21 cellular contexts compared by ENCODE assay signal in the genomic region with DNA sequence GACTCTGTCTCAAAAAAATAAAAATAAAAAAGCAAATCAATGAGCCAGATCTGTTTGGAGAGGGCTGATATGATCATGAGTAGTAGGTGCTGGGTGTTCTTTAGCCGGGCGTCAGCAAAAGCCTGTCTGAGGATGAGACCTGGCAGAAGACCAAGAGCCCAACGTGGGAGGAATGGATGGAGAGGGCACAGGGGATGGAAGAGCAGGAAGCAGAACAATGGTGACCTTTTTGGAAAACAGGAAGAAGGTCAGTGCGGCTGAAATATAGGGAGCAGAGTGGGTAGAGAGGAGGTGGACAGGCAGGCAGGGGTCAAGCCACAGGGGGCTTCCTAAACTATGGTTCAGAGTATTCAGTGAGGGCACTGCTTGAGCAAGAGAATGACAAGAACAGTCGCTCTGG. TPM values are rescaled to one million over a fixed set of nuclear protein-coding genes. Genes with fewer than 3 reads are reported as not detected.
DNase-seq lines count a peak whose midpoint lies in the region; ATAC-seq, FAIRE-seq and TF ChIP-seq lines count a peak whose summit lies in the region.
"Had no signal": no experiment of that assay in that cellular context is flagged by ENCODE, and none has a peak within 500 bp of the region (broad histone marks: within the 10 kb centered on the region; RNA-seq: fewer than 3 reads in every experiment).

No MANE protein-coding gene starts in this region.

- H3K27me3 Mint-ChIP-seq in T-helper 2 cell treated with Interferon-gamma antibody and Interleukin-4, amounts not matched to agents 5 μg/mL and 100 μg/mL, for 36 hours (ENCODE audit: low read depth): peaks cover 32% of the 10 kb centered on the region

- RAD21 ChIA-PET in GM12878 (lab: Charles Lee; ENCODE audit: unreplicated experiment): no interaction called here

- POLR2A ChIA-PET in GM12878 (lab: Charles Lee): no interaction called here

- H3K4me3 Mint-ChIP-seq in T-helper 2 cell treated with Interferon-gamma antibody and Interleukin-4, amounts not matched to agents 5 μg/mL and 100 μg/mL, for 36 hours: peak overlapping the region; percentile 56

- in situ Hi-C loops in GM12878 (cut with MboI): no loop called here

- H3K27me3 ChIP-seq in GM12878 (replicated peaks in 1 of 2; ENCODE audit: control insufficient read depth in 2 of 2, insufficient read depth in 2 of 2, low read length in 1 of 2) (peaks cover 0 to under 1% of the 10 kb centered on the region in 2 experiments; a peak in 1 of 4 replicates), parathyroid adenoma (ENCODE audit: control insufficient read depth, insufficient read depth, low read length) (no peaks in the 10 kb centered on the region)
- H3K27me3 ChIP-seq: pancreas had no signal

- H3K79me2 ChIP-seq in GM12878 (ENCODE audit: control insufficient read depth, insufficient read depth, low read length) (no peaks in the 10 kb centered on the region), parathyroid adenoma (no peaks in the 10 kb centered on the region)

- peak overlapping the region; percentile 31 for H2AFZ ChIP-seq in GM12878 (ENCODE audit: control insufficient read depth, low read depth, low read length)
- H2AFZ ChIP-seq in parathyroid adenoma: peak overlapping the region; percentile 42

- CTCF ChIA-PET in GM12878 (lab: Yijun Ruan, JAX): no interaction called here

- intact Hi-C loops in GM12878 (cut with micrococcal nuclease; ENCODE audit: unreplicated experiment): no loop called here

- DNase-seq in T-helper 2 cell treated with Interferon-gamma antibody and Interleukin-4, amounts not matched to agents 5 μg/mL and 100 μg/mL, for 36 hours (ENCODE audit: low spot score): no peak
- DNase-seq in T-helper 2 cell (no peak), COLO829 (ENCODE audit: low spot score) (peak; percentile 22), GM12878 (ENCODE audit: low read depth, low spot score) (no peak), left lobe of liver (ENCODE audit: low spot score) (no peak)
- DNase-seq: 8988T; effector CD8-positive, alpha-beta T cell; KG1; mucosa of descending colon; NCI-H1048; NCI-H2107; NCI-H69; pancreas; SK-N-SH; stimulated activated CD4-positive, alpha-beta T cell treated with anti-CD3 and anti-CD28 coated beads, Interleukin-4, amount 100 ng/mL, for 4 hours; trophoblast cell had no signal

- H3K9me3 ChIP-seq in GM12878 (replicated peaks; ENCODE audit: control insufficient read depth, insufficient read depth, low read length) (no peaks in the 10 kb centered on the region; the same call in 2 of the 3 replicates), parathyroid adenoma (ENCODE audit: control insufficient read depth, low read length) (no peaks in the 10 kb centered on the region)
- H3K9me3 ChIP-seq: mucosa of descending colon, pancreas, SK-N-SH had no signal

- no peaks in the 10 kb centered on the region for H3K9me3 Mint-ChIP-seq in T-helper 2 cell treated with Interferon-gamma antibody and Interleukin-4, amounts not matched to agents 5 μg/mL and 100 μg/mL, for 36 hours

- BruUV-seq in GM12878 (replicated peaks; lab: Mats Ljungman, UMichigan): no TSS peak

- TF ChIP-seq EP300 in GM12878 (IDR thresholded peaks at IDR 0.05; ENCODE audit: borderline replicate concordance in 1 of 2, control insufficient read depth in 1 of 2, low read depth in 2 of 2, low read length in 2 of 2): no peak

- 67% methylated on average over 4 of the region's 5 CpGs for WGBS in GM12878 (ENCODE audit: insufficient coverage, insufficient replicate concordance, low lambda C conversion rate, missing lambda C conversion rate)

- TF ChIP-seq POLR2A in GM12878 (IDR thresholded peaks at IDR 0.05; ENCODE audit: low read depth, low read length): no peak

- H3K4me2 ChIP-seq in GM12878 (ENCODE audit: control insufficient read depth, insufficient read depth) (peak overlapping the region; percentile 61), parathyroid adenoma (ENCODE audit: low read length) (peak overlapping the region; percentile 30)
- H3K4me2 ChIP-seq: SK-N-SH had no signal

- no peak for TF ChIP-seq RAD21 in GM12878 (IDR thresholded peaks at IDR 0.05; ENCODE audit: insufficient read depth, low read depth, low read length)

- H3K36me3 Mint-ChIP-seq in T-helper 2 cell treated with Interferon-gamma antibody and Interleukin-4, amounts not matched to agents 5 μg/mL and 100 μg/mL, for 36 hours (ENCODE audit: low read depth): no peaks in the 10 kb centered on the region

- peaks cover 24% of the 10 kb centered on the region for H3K4me1 Mint-ChIP-seq in T-helper 2 cell treated with Interferon-gamma antibody and Interleukin-4, amounts not matched to agents 5 μg/mL and 100 μg/mL, for 36 hours (ENCODE audit: low read depth)

- no peak overlapping the region for H3K9ac ChIP-seq in GM12878 (ENCODE audit: control insufficient read depth, insufficient read depth, low read length)
- H3K9ac ChIP-seq in parathyroid adenoma: no peak overlapping the region
- H3K9ac ChIP-seq: SK-N-SH had no signal

- no peak for FAIRE-seq in GM12878 (lab: Jason Lieb, UNC)
- FAIRE-seq: pancreas had no signal

- TF ChIP-seq CTCF in GM12878 (IDR thresholded peaks at IDR 0.05 in 2 of 3, conservative IDR thresholded peaks at IDR 0.05 in 1 of 3; ENCODE audit: control insufficient read depth in 2 of 3, extremely low read depth in 1 of 3, insufficient read depth in 1 of 3, low read depth in 3 of 3, low read length in 3 of 3) (no peak), parathyroid adenoma (IDR thresholded peaks at IDR 0.05) (no peak)

- H3K4me3 ChIP-seq in GM12878: no peak overlapping the region
- no peak overlapping the region for H3K4me3 ChIP-seq in parathyroid adenoma (ENCODE audit: low read depth, low read length)
- H3K4me3 ChIP-seq: mucosa of descending colon, pancreas had no signal

- no peak overlapping the region for H3K27ac ChIP-seq in GM12878 (ENCODE audit: control insufficient read depth, insufficient read depth)
- peak overlapping the region; percentile 95 for H3K27ac ChIP-seq in parathyroid adenoma
- H3K27ac ChIP-seq: pancreas had no signal

- peak overlapping the region; percentile 81 for H3K27ac Mint-ChIP-seq in T-helper 2 cell treated with Interferon-gamma antibody and Interleukin-4, amounts not matched to agents 5 μg/mL and 100 μg/mL, for 36 hours

- ATAC-seq in GM12878 (no peak), HG03097 (IDR thresholded peaks at IDR 0.05; ENCODE audit: low FRiP score, unreplicated experiment) (no peak), left lobe of liver (no peak), GM21528 (IDR thresholded peaks at IDR 0.05; ENCODE audit: low FRiP score, unreplicated experiment) (no peak)
- ATAC-seq: pancreas had no signal

- no peaks in the 10 kb centered on the region for H3K36me3 ChIP-seq in GM12878 (ENCODE audit: control insufficient read depth in 2 of 2, insufficient read depth in 2 of 2, low read length in 1 of 2)
- H3K36me3 ChIP-seq in parathyroid adenoma (ENCODE audit: control insufficient read depth, insufficient read depth, low read length): no peaks in the 10 kb centered on the region
- H3K36me3 ChIP-seq: pancreas had no signal

- no peaks in the 10 kb centered on the region for H4K20me1 ChIP-seq in GM12878 (ENCODE audit: control insufficient read depth, insufficient read depth)

- H3K4me1 ChIP-seq in GM12878 (ENCODE audit: control insufficient read depth, insufficient read depth, low read length) (peaks cover 24% of the 10 kb centered on the region), parathyroid adenoma (peaks cover 62% of the 10 kb centered on the region)
- H3K4me1 ChIP-seq: pancreas had no signal

- SMC1A ChIA-PET in GM12878 (lab: Charles Lee; ENCODE audit: uncharacterized antibody, unreplicated experiment): interaction anchor here (1.0 kb wide), 1 partner anchor 109 kb away, joined by 4 read pairs; no protein-coding TSS in a partner anchor

TF ChIP-seq in GM12878, 131 proteins besides CTCF, POLR2A, EP300 and RAD21 (continues in another document):
- TF ChIP-seq CBFB (IDR thresholded peaks at IDR 0.05; ENCODE audit: low read depth): no peak
- TF ChIP-seq NFXL1 (IDR thresholded peaks at IDR 0.05; ENCODE audit: borderline replicate concordance): no peak
- no peak for TF ChIP-seq SIX5 (IDR thresholded peaks at IDR 0.05; ENCODE audit: low read depth, low read length, severe bottlenecking)
- TF ChIP-seq, protein P1, sequence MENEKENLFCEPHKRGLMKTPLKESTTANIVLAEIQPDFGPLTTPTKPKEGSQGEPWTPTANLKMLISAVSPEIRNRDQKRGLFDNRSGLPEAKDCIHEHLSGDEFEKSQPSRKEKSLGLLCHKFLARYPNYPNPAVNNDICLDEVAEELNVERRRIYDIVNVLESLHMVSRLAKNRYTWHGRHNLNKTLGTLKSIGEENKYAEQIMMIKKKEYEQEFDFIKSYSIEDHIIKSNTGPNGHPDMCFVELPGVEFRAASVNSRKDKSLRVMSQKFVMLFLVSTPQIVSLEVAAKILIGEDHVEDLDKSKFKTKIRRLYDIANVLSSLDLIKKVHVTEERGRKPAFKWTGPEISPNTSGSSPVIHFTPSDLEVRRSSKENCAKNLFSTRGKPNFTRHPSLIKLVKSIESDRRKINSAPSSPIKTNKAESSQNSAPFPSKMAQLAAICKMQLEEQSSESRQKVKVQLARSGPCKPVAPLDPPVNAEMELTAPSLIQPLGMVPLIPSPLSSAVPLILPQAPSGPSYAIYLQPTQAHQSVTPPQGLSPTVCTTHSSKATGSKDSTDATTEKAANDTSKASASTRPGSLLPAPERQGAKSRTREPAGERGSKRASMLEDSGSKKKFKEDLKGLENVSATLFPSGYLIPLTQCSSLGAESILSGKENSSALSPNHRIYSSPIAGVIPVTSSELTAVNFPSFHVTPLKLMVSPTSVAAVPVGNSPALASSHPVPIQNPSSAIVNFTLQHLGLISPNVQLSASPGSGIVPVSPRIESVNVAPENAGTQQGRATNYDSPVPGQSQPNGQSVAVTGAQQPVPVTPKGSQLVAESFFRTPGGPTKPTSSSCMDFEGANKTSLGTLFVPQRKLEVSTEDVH (IDR thresholded peaks at IDR 0.05; ENCODE audit: low read depth, partially characterized antibody): no peak

RNA-seq across cellular contexts. Expression of a gene that starts 30.9 kb away (rescaled TPM):
- total RNA-seq in GM12878 (2013; cell fraction: nucleolus; rRNA removed): 0.76 and 1.1 TPM in 2 replicates
- under 0.01 TPM in 1 of 2 replicates, not detected in the other for total RNA-seq in GM12878 (2014; rRNA removed)
- not detected in 2 replicates for total RNA-seq in GM12878 (2014; rRNA removed; fragmentation: Illumina TruSeq; extraction: Trizol)
- total RNA-seq in GM12878 (2021): not detected in 2 replicates
- polyA plus RNA-seq in GM12878 (2011; ENCODE audit: low read depth): not detected
- 0.03 and 0.05 TPM in 2 replicates for polyA plus RNA-seq in GM12878 (2011; rRNA removed)
- 0.01 and 0.23 TPM in 2 replicates for polyA plus RNA-seq in GM12878 (2011; cell fraction: cytosol; rRNA removed)
- polyA plus RNA-seq in GM12878 (2011; cell fraction: nucleus; rRNA removed): 0.10 and 0.13 TPM in 2 replicates
- polyA plus RNA-seq in GM12878 (2012): 0.04 TPM in 1 of 2 replicates, not detected in the other
- 0.01 TPM in 1 of 2 replicates, not detected in the other for polyA plus RNA-seq in GM12878 (2014; fragmentation: Illumina TruSeq; extraction: Trizol)
- polyA plus RNA-seq in GM12878 (2014; fragmentation: Nextera tagmentation; extraction: Ambion mirVana): not detected
- not detected in 2 replicates for polyA plus RNA-seq in GM12878 (2014; rRNA removed)
- not detected for polyA plus RNA-seq in GM12878 (2016; fragmentation: Nextera tagmentation; extraction: Ambion mirVana)
- not detected in 2 replicates for polyA minus RNA-seq in GM12878 (2011; rRNA and poly(A)+ RNA removed)
- polyA minus RNA-seq in GM12878 (2011; cell fraction: cytosol; rRNA and poly(A)+ RNA removed): not detected in 2 replicates
- polyA minus RNA-seq in GM12878 (2011; cell fraction: nucleus; rRNA and poly(A)+ RNA removed): under 0.01 TPM in 1 of 2 replicates, not detected in the other
- not detected for total RNA-seq in left lobe of liver
- total RNA-seq: activated CD8-positive, alpha-beta memory T cell treated with anti-CD3 and anti-CD28 coated beads for 36 hours; bronchial epithelial cell had no signal
- polyA plus RNA-seq: SK-N-SH had no signal
